8 cellular contexts compared by ENCODE assay signal in genomic region chr14:80213602-80214001, GRCh38. TPM values are rescaled to one million over a fixed set of nuclear protein-coding genes. Genes with fewer than 3 reads are reported as not detected.
A peak's percentile ranks its signal among the peaks of the same experiment; 100 is the strongest.
DNase-seq lines count a peak whose midpoint lies in the region; ATAC-seq and TF ChIP-seq lines count a peak whose summit lies in the region.

No MANE protein-coding gene starts in this region.

- CTCF ChIA-PET in RWPE1 (lab: Yijun Ruan, JAX) = interaction anchor here (0.6 to 1.2 kb wide), 9 partner anchors 11 to 637 kb away, joined by 3 to 4 read pairs (median 3); no protein-coding TSS in a partner anchor

- DNase-seq in AG20443 (ENCODE audit: low spot score) = peak; percentile 79
- peak; percentile 44 for DNase-seq in RWPE1 (ENCODE audit: low spot score)
- DNase-seq in foreskin melanocyte = peak; percentile 40
- DNase-seq in type B pancreatic cell (ENCODE audit: extremely low spot score, unreplicated experiment) = no peak
- DNase-seq in posterior vena cava (ENCODE audit: low spot score) = no peak

- H3K9me3 Mint-ChIP-seq in type B pancreatic cell = no peaks in the 10 kb centered on the region

- TF ChIP-seq CTCF in RWPE1 (conservative IDR thresholded peaks at IDR 0.05; ENCODE audit: low read depth) = no peak
- TF ChIP-seq CTCF in type B pancreatic cell (conservative IDR thresholded peaks at IDR 0.05) = peak; percentile 51

- H3K36me3 Mint-ChIP-seq in type B pancreatic cell = no peaks in the 10 kb centered on the region

- H3K27ac Mint-ChIP-seq in type B pancreatic cell = no peak overlapping the region

- intact Hi-C loops in posterior vena cava (cut with DNase I) = no loop called here

- H3K4me1 Mint-ChIP-seq in type B pancreatic cell (ENCODE audit: unreplicated experiment) = peaks cover 13% of the 10 kb centered on the region

- no peak overlapping the region for H3K27ac ChIP-seq in RWPE1

- ATAC-seq in GM18498 (IDR thresholded peaks at IDR 0.05; ENCODE audit: unreplicated experiment) (peak; percentile 70), HG03442 (IDR thresholded peaks at IDR 0.05; ENCODE audit: unreplicated experiment) (peak; percentile 80), HG02840 (IDR thresholded peaks at IDR 0.05; ENCODE audit: low FRiP score, unreplicated experiment) (no peak)

- H3K4me3 Mint-ChIP-seq in type B pancreatic cell = no peak overlapping the region

- H3K27me3 Mint-ChIP-seq in type B pancreatic cell = peaks cover 11% of the 10 kb centered on the region

- POLR2A ChIA-PET in RWPE1 (lab: Yijun Ruan, JAX; ENCODE audit: low non-redundant PET) = no interaction called here

RNA-seq across cellular contexts. Expression of gene DIO2, which starts 2.3 kb away (rescaled TPM):
- total RNA-seq in type B pancreatic cell (ENCODE audit: low replicate concordance) = 3.5 and 7.6 TPM in 2 replicates
- 1 to 10 TPM; 4.8 to 6.1 TPM for total RNA-seq in posterior vena cava

Comparison
In these comparisons a context has a peak if more than half of its experiments do, and no peak if none do; other contexts are left out.
1. DNase-seq: peak in AG20443 (single experiment), RWPE1 (single experiment) and foreskin melanocyte (single experiment); none in type B pancreatic cell (single experiment) and posterior vena cava (single experiment).